Comparison of ENCODE assay signal across 19 cellular contexts in genomic region chr5:133538718-133539117, GRCh38.
DNase-seq lines count a peak whose midpoint lies in the region; FAIRE-seq and TF ChIP-seq lines count a peak whose summit lies in the region.
"Had no signal": no experiment of that assay in that cellular context is flagged by ENCODE, and none has a peak within 500 bp of the region (broad histone marks: within the 10 kb centered on the region; RNA-seq: fewer than 3 reads in every experiment).

No MANE protein-coding gene starts in this region.

- no peak overlapping the region for H3K27ac ChIP-seq in esophagus muscularis mucosa (replicated peaks in 1 of 4)
- H3K27ac ChIP-seq: BLaER1 treated with 17β-estradiol and CSF1 and Interleukin-3, amounts not matched to agents 10 nM and 100 nM; C4-2B had no signal

- peak; percentile 73 for FAIRE-seq in urothelium cell line (lab: Jason Lieb, UNC)
- FAIRE-seq: A204.1, G401.6, GM19239 had no signal

- intact Hi-C loops in esophagus muscularis mucosa (cut with DNase I), result no loop called here

- no peak for TF ChIP-seq POLR2A in esophagus muscularis mucosa (IDR thresholded peaks at IDR 0.05; ENCODE audit: low read depth)

- WGBS in esophagus muscularis mucosa, result 84% methylated on average over 7 of the region's 7 CpGs

- TF ChIP-seq EP300 in esophagus muscularis mucosa (IDR thresholded peaks at IDR 0.05), result no peak

- TF ChIP-seq CTCF in esophagus muscularis mucosa (IDR thresholded peaks at IDR 0.05) (no peak), BE2C (IDR thresholded peaks at IDR 0.05; ENCODE audit: low read depth, low read length) (no peak)

- DNase-seq in activated CD8-positive, alpha-beta memory T cell treated with anti-CD3 and anti-CD28 coated beads for 24 hours, result peak; percentile 15
- DNase-seq in activated CD8-positive, alpha-beta memory T cell treated with anti-CD3 and anti-CD28 coated beads, Interleukin-2, amount 50 U/mL, for 4 hours, result no peak
- DNase-seq in esophagus muscularis mucosa (ENCODE audit: extremely low spot score) (peak; percentile 57), urothelium cell line (ENCODE audit: low spot score) (no peak), BE2C (no peak), NCI-H526 (lab: John Stamatoyannopoulos, UW) (no peak)
- DNase-seq: 8988T; ACHN; Caco-2; Calu3; CD4-positive, alpha-beta T cell; CD8-positive, alpha-beta T cell; DMS79 treated with DMSO at 0.1 percent for 48 hours; GF-D8 had no signal

- H3K27me3 ChIP-seq in esophagus muscularis mucosa (peaks cover 0 to 6% (median 0%) of the 10 kb centered on the region in 4 donors), BE2C (no peaks in the 10 kb centered on the region)
- H3K27me3 ChIP-seq: BLaER1 treated with 17β-estradiol and CSF1 and Interleukin-3, amounts not matched to agents 10 nM and 100 nM had no signal

- H3K4me3 ChIP-seq in esophagus muscularis mucosa, result no peak overlapping the region
- no peak overlapping the region for H3K4me3 ChIP-seq in BE2C (ENCODE audit: low read depth, low read length)
- H3K4me3 ChIP-seq: BLaER1 treated with 17β-estradiol and CSF1 and Interleukin-3, amounts not matched to agents 10 nM and 100 nM had no signal

- no peaks in the 10 kb centered on the region for H3K9me3 ChIP-seq in esophagus muscularis mucosa
- no peaks in the 10 kb centered on the region for H3K9me3 ChIP-seq in BE2C
- H3K9me3 ChIP-seq: BLaER1 treated with 17β-estradiol and CSF1 and Interleukin-3, amounts not matched to agents 10 nM and 100 nM; Caco-2 had no signal

- H3K36me3 ChIP-seq in esophagus muscularis mucosa, result no peaks in the 10 kb centered on the region
- H3K36me3 ChIP-seq in BE2C, result no peaks in the 10 kb centered on the region
- H3K36me3 ChIP-seq: BLaER1 treated with 17β-estradiol and CSF1 and Interleukin-3, amounts not matched to agents 10 nM and 100 nM had no signal

- no peaks in the 10 kb centered on the region for H3K4me1 ChIP-seq in esophagus muscularis mucosa
- H3K4me1 ChIP-seq in BE2C, result no peaks in the 10 kb centered on the region
- H3K4me1 ChIP-seq: Caco-2 had no signal

Comparison
In these comparisons a context has a peak if more than half of its experiments do, and no peak if none do; other contexts are left out.
1. DNase-seq: peak in activated CD8-positive, alpha-beta memory T cell treated with anti-CD3 and anti-CD28 coated beads for 24 hours (single experiment) and esophagus muscularis mucosa (single experiment); none in activated CD8-positive, alpha-beta memory T cell treated with anti-CD3 and anti-CD28 coated beads, Interleukin-2, amount 50 U/mL, for 4 hours (single experiment), urothelium cell line (single experiment), BE2C (single experiment) and NCI-H526 (0 of 2).